In genomic region chr20:47440857-47441773, GRCh38 we compare ENCODE assay signal across 15 cellular contexts.
DNase-seq lines count a peak whose midpoint lies in the region; ATAC-seq, FAIRE-seq and TF ChIP-seq lines count a peak whose summit lies in the region.
"Had no signal": no experiment of that assay in that cellular context is flagged by ENCODE, and none has a peak within 500 bp of the region (broad histone marks: within the 10 kb centered on the region; RNA-seq: fewer than 3 reads in every experiment).

No MANE protein-coding gene starts in this region.

- intact Hi-C loops in stomach (cut with DNase I; ENCODE audit: low total_unique reads): no loop called here
- intact Hi-C loops in activated naive CD4-positive, alpha-beta T cell treated with anti-CD3 and anti-CD28 coated beads for 36 hours (cut with micrococcal nuclease): no loop called here

- peak; percentile 70 for DNase-seq in HCEC 1CT
- peak; percentile 83 for DNase-seq in RCC 7860 (ENCODE audit: low spot score)
- peak; percentile 45 for DNase-seq in epithelial cell of esophagus (ENCODE audit: low read depth)
- DNase-seq in stomach: no peak
- DNase-seq in activated naive CD4-positive, alpha-beta T cell treated with anti-CD3 and anti-CD28 coated beads for 36 hours: no peak
- DNase-seq: activated CD4-positive, alpha-beta T cell treated with anti-CD3 and anti-CD28 coated beads for 1 hour; anterior cingulate cortex; effector memory CD8-positive, alpha-beta T cell; glutamatergic neuron; left lung; NCI-H1417 had no signal

- no peak for ATAC-seq in stimulated activated memory B cell treated with anti-CD40 and anti-IgM and Interleukin-4, amounts not matched to agents 10 μg/mL and 1 μg/mL and 100 μg/mL, for 72 hours
- ATAC-seq in HG03571 (IDR thresholded peaks at IDR 0.05; ENCODE audit: unreplicated experiment): no peak
- ATAC-seq: effector memory CD8-positive, alpha-beta T cell; left lung had no signal

- H3K4me3 Mint-ChIP-seq in stimulated activated memory B cell treated with anti-CD40 and anti-IgM and Interleukin-4, amounts not matched to agents 10 μg/mL and 1 μg/mL and 100 μg/mL, for 72 hours: no peak overlapping the region
- no peak overlapping the region for H3K4me3 Mint-ChIP-seq in activated naive CD4-positive, alpha-beta T cell treated with anti-CD3 and anti-CD28 coated beads for 36 hours
- H3K4me3 Mint-ChIP-seq: effector memory CD8-positive, alpha-beta T cell had no signal

- H3K4me1 ChIP-seq in stomach: no peaks in the 10 kb centered on the region

- TF ChIP-seq POLR2A in stomach (IDR thresholded peaks at IDR 0.05): no peak

- no peak for TF ChIP-seq CTCF in epithelial cell of esophagus (IDR thresholded peaks at IDR 0.05; ENCODE audit: insufficient read depth, low read depth, low read length, missing control alignments)
- TF ChIP-seq CTCF in stomach (IDR thresholded peaks at IDR 0.05): no peak

- H3K36me3 Mint-ChIP-seq in stimulated activated memory B cell treated with anti-CD40 and anti-IgM and Interleukin-4, amounts not matched to agents 10 μg/mL and 1 μg/mL and 100 μg/mL, for 72 hours: no peaks in the 10 kb centered on the region
- no peaks in the 10 kb centered on the region for H3K36me3 Mint-ChIP-seq in activated naive CD4-positive, alpha-beta T cell treated with anti-CD3 and anti-CD28 coated beads for 36 hours (ENCODE audit: low read depth)

- H3K4me3 ChIP-seq in epithelial cell of esophagus (ENCODE audit: low read length) (no peak overlapping the region), stomach (no peak overlapping the region)
- H3K4me3 ChIP-seq: left lung had no signal

- peaks cover 44% of the 10 kb centered on the region for H3K4me1 Mint-ChIP-seq in stimulated activated memory B cell treated with anti-CD40 and anti-IgM and Interleukin-4, amounts not matched to agents 10 μg/mL and 1 μg/mL and 100 μg/mL, for 72 hours
- peaks cover 3% of the 10 kb centered on the region for H3K4me1 Mint-ChIP-seq in activated naive CD4-positive, alpha-beta T cell treated with anti-CD3 and anti-CD28 coated beads for 36 hours (ENCODE audit: low read depth)

- 56 to 64% (median 60%) methylated on average over 7 of the region's 7 CpGs for WGBS in stomach, 5 donors

- peak; percentile 85 for FAIRE-seq in RCC 7860 (lab: Jason Lieb, UNC)
- FAIRE-seq: D721Med, GM12891 had no signal

- H3K27me3 ChIP-seq in stomach: no peaks in the 10 kb centered on the region
- H3K27me3 ChIP-seq: left lung had no signal

- H3K36me3 ChIP-seq in stomach: no peaks in the 10 kb centered on the region
- H3K36me3 ChIP-seq: left lung had no signal

- no peak for TF ChIP-seq EP300 in stomach (IDR thresholded peaks at IDR 0.05)

- CTCF ChIA-PET in activated naive CD4-positive, alpha-beta T cell treated with anti-CD3 and anti-CD28 coated beads for 36 hours (lab: Charles Lee): interaction anchor here (1.1 kb wide), 1 partner anchor 11 kb away, joined by 3 read pairs; no protein-coding TSS in a partner anchor

- no peaks in the 10 kb centered on the region for H3K27me3 Mint-ChIP-seq in stimulated activated memory B cell treated with anti-CD40 and anti-IgM and Interleukin-4, amounts not matched to agents 10 μg/mL and 1 μg/mL and 100 μg/mL, for 72 hours
- no peaks in the 10 kb centered on the region for H3K27me3 Mint-ChIP-seq in activated naive CD4-positive, alpha-beta T cell treated with anti-CD3 and anti-CD28 coated beads for 36 hours (ENCODE audit: low read depth)
- H3K27me3 Mint-ChIP-seq: effector memory CD8-positive, alpha-beta T cell had no signal

- peak overlapping the region; percentile 90 for H3K27ac Mint-ChIP-seq in stimulated activated memory B cell treated with anti-CD40 and anti-IgM and Interleukin-4, amounts not matched to agents 10 μg/mL and 1 μg/mL and 100 μg/mL, for 72 hours
- no peak overlapping the region for H3K27ac Mint-ChIP-seq in activated naive CD4-positive, alpha-beta T cell treated with anti-CD3 and anti-CD28 coated beads for 36 hours

- no peaks in the 10 kb centered on the region for H3K9me3 ChIP-seq in stomach
- H3K9me3 ChIP-seq: left lung had no signal

- no peak overlapping the region for H3K27ac ChIP-seq in stomach
- H3K27ac ChIP-seq: left lung had no signal

- no peaks in the 10 kb centered on the region for H3K9me3 Mint-ChIP-seq in stimulated activated memory B cell treated with anti-CD40 and anti-IgM and Interleukin-4, amounts not matched to agents 10 μg/mL and 1 μg/mL and 100 μg/mL, for 72 hours
- no peaks in the 10 kb centered on the region for H3K9me3 Mint-ChIP-seq in activated naive CD4-positive, alpha-beta T cell treated with anti-CD3 and anti-CD28 coated beads for 36 hours
- H3K9me3 Mint-ChIP-seq: effector memory CD8-positive, alpha-beta T cell had no signal

Comparison
In these comparisons a context has a peak if more than half of its experiments do, and no peak if none do; other contexts are left out.
1. DNase-seq: peak in HCEC 1CT (single experiment), RCC 7860 (single experiment) and epithelial cell of esophagus (single experiment); none in stomach (single experiment) and activated naive CD4-positive, alpha-beta T cell treated with anti-CD3 and anti-CD28 coated beads for 36 hours (single experiment).